Comparison of ENCODE assay signal across 8 cellular contexts in the genomic region with DNA sequence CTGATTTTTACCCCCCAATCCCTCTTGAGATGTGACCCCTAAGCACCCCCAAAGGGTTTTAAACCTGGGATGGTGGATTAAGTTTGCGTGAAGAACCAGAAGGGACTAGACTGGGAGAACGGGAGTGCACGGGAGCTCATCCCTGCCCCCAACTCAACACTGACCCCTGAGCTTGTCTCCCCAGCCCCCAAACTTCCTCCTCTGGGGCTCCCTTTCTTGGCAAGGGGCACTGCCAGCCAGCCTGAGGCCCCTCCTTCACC. TPM values are rescaled to one million over a fixed set of nuclear protein-coding genes. Genes with fewer than 3 reads are reported as not detected.
DNase-seq lines count a peak whose midpoint lies in the region; ATAC-seq and TF ChIP-seq lines count a peak whose summit lies in the region.

No MANE protein-coding gene starts in this region.

- TF ChIP-seq CTCF in Caco-2 (IDR thresholded peaks at IDR 0.05; ENCODE audit: insufficient read depth in 1 of 2, low read depth in 1 of 2, low read length in 1 of 2, severe bottlenecking in 1 of 2, unreplicated experiment in 1 of 2): no peak
- TF ChIP-seq CTCF in LNCaP clone FGC (IDR thresholded peaks at IDR 0.05; ENCODE audit: control insufficient read depth, extremely low read depth, insufficient read depth): no peak
- TF ChIP-seq CTCF in endodermal cell (conservative IDR thresholded peaks at IDR 0.05): no peak
- no peak for TF ChIP-seq CTCF in osteoblast (IDR thresholded peaks at IDR 0.05; ENCODE audit: extremely low read depth, low read depth, low read length)

- peak overlapping the region; percentile 98 for H3K4me2 ChIP-seq in osteoblast (ENCODE audit: insufficient read depth, low read length)

- H3K27me3 Mint-ChIP-seq in Caco-2 (ENCODE audit: insufficient read depth, unreplicated experiment) (no peaks in the 10 kb centered on the region), endodermal cell (ENCODE audit: insufficient read depth) (no peaks in the 10 kb centered on the region)

- H3K4me1 Mint-ChIP-seq in Caco-2 (ENCODE audit: low read depth, unreplicated experiment) (peaks cover 24% of the 10 kb centered on the region), endodermal cell (peaks cover 40% of the 10 kb centered on the region)

- H3K4me3 ChIP-seq in Caco-2 (ENCODE audit: low read depth, low read length): peak overlapping the region; percentile 83
- peak overlapping the region; percentile 97 for H3K4me3 ChIP-seq in LNCaP clone FGC (ENCODE audit: low read depth, low read length)
- H3K4me3 ChIP-seq in endodermal cell (ENCODE audit: low read length): peak overlapping the region; percentile 95
- H3K4me3 ChIP-seq in osteoblast (ENCODE audit: insufficient read depth, low read length): peak overlapping the region; percentile 85

- H3K4me1 ChIP-seq in Caco-2 (peaks cover 24% of the 10 kb centered on the region), endodermal cell (ENCODE audit: control insufficient read depth, insufficient read depth, low read length) (peaks cover 11% of the 10 kb centered on the region), osteoblast (ENCODE audit: insufficient read depth, low read length) (peaks cover 12% of the 10 kb centered on the region)

- BruUV-seq in Caco-2 (replicated peaks; lab: Mats Ljungman, UMichigan): TSS peak; percentile 78

- H3K9me3 Mint-ChIP-seq in Caco-2 (ENCODE audit: unreplicated experiment) (no peaks in the 10 kb centered on the region), endodermal cell (peaks cover 6% of the 10 kb centered on the region)

- H3K4me3 Mint-ChIP-seq in Caco-2 (ENCODE audit: unreplicated experiment) (peak overlapping the region; percentile 100), endodermal cell (peak overlapping the region; percentile 95)

- DNase-seq in Caco-2 (no peak), LNCaP clone FGC (ENCODE audit: low read depth) (no peak), endodermal cell (no peak), osteoblast (ENCODE audit: insufficient read length, low spot score, missing footprints) (no peak), hepatic stellate cell (ENCODE audit: low spot score) (no peak), NCI-H2081 treated with DMSO at 0.1 percent for 48 hours (lab: John Stamatoyannopoulos, UW) (no peak)

- H2AFZ ChIP-seq in osteoblast (ENCODE audit: low read length): peak overlapping the region; percentile 89

- 0% methylated on average over 3 of the region's 3 CpGs; no CpG with 5 or more reads in 1 of the 2 experiments for WGBS in endodermal cell (ENCODE audit: insufficient coverage in 1 of 2, insufficient read length in 1 of 2), 2 experiments

- no peak for ATAC-seq in GM19324 (IDR thresholded peaks at IDR 0.05; ENCODE audit: low FRiP score, unreplicated experiment)
- no peak for ATAC-seq in HG03571 (IDR thresholded peaks at IDR 0.05; ENCODE audit: unreplicated experiment)

- intact Hi-C loops in Caco-2 (cut with micrococcal nuclease; ENCODE audit: unreplicated experiment): loop anchor here (1.0 kb wide), 1 partner anchor 28 kb away; a partner anchor contains a TSS

- H3K27ac ChIP-seq in endodermal cell (ENCODE audit: low read depth, low read length) (peak overlapping the region; percentile 64), osteoblast (ENCODE audit: low read depth, low read length) (peak overlapping the region; percentile 84)

- POLR2A ChIA-PET in Caco-2 (lab: Charles Lee): interaction anchor here (0.6 to 3.0 kb wide), 3 partner anchors 40 to 654 kb away, joined by 5 to 27 read pairs (median 6); a partner anchor contains a TSS

- H3K36me3 Mint-ChIP-seq in Caco-2 (ENCODE audit: insufficient read depth, unreplicated experiment): peaks cover 50% of the 10 kb centered on the region
- H3K36me3 Mint-ChIP-seq in endodermal cell (ENCODE audit: low read depth): peaks cover 18% of the 10 kb centered on the region

- H3K9ac ChIP-seq in endodermal cell (ENCODE audit: extremely low read depth, low read length, poor library complexity, severe bottlenecking): peak overlapping the region; percentile 93

- CTCF ChIA-PET in Caco-2 (lab: Charles Lee): interaction anchor here (0.5 to 1.6 kb wide), 3 partner anchors 35 to 264 kb away, joined by 4 to 16 read pairs (median 5); a partner anchor contains a TSS

- H4K20me1 ChIP-seq in osteoblast (ENCODE audit: insufficient read depth, low read length): no peaks in the 10 kb centered on the region

- H3K9me3 ChIP-seq in Caco-2 (no peaks in the 10 kb centered on the region), endodermal cell (ENCODE audit: control insufficient read depth, low read length) (no peaks in the 10 kb centered on the region), osteoblast (ENCODE audit: low read depth, low read length) (no peaks in the 10 kb centered on the region)

- H3K27ac Mint-ChIP-seq in Caco-2 (ENCODE audit: unreplicated experiment) (peak overlapping the region; percentile 99), endodermal cell (peak overlapping the region; percentile 98)

- peaks cover 18% of the 10 kb centered on the region for H3K79me2 ChIP-seq in osteoblast (ENCODE audit: insufficient read depth, low read length)

- no peaks in the 10 kb centered on the region for H3K27me3 ChIP-seq in Caco-2 (replicated peaks; ENCODE audit: control insufficient read depth, insufficient read depth, low read length)
- H3K27me3 ChIP-seq in endodermal cell (ENCODE audit: control insufficient read depth, insufficient read depth, low read length, poor library complexity, severe bottlenecking): no peaks in the 10 kb centered on the region
- no peaks in the 10 kb centered on the region for H3K27me3 ChIP-seq in osteoblast (ENCODE audit: insufficient read depth, low read length)

- H3K36me3 ChIP-seq in Caco-2 (ENCODE audit: control insufficient read depth, insufficient read depth, low read length): no peaks in the 10 kb centered on the region
- peaks cover 5% of the 10 kb centered on the region for H3K36me3 ChIP-seq in endodermal cell (ENCODE audit: control insufficient read depth, insufficient read depth, low read length)
- no peaks in the 10 kb centered on the region for H3K36me3 ChIP-seq in osteoblast (ENCODE audit: insufficient read depth, low read length)

RNA-seq across cellular contexts. Expression of a gene that starts 5.0 kb away (rescaled TPM):
- total RNA-seq in Caco-2 (2022): 710 and 745 TPM in 2 replicates
- total RNA-seq in endodermal cell: 100 to 1,000 TPM; 762 to 795 TPM
- 715 TPM for polyA plus RNA-seq in endodermal cell (2013, experiment 1 of 2)
- 707 TPM for polyA plus RNA-seq in endodermal cell (2013, experiment 2 of 2)
- 365 and 397 TPM in 2 replicates for total RNA-seq in osteoblast

RNA-seq across cellular contexts. Expression of a gene that starts 18.3 kb away (rescaled TPM):
- 1.6 and 2.1 TPM in 2 replicates for total RNA-seq in Caco-2 (2022)
- 10 to 100 TPM; 26.0 to 27.2 TPM for total RNA-seq in endodermal cell
- polyA plus RNA-seq in endodermal cell (2013, experiment 1 of 2): 17.5 TPM
- polyA plus RNA-seq in endodermal cell (2013, experiment 2 of 2): 17.8 TPM
- total RNA-seq in osteoblast: 3.5 and 4.3 TPM in 2 replicates

RNA-seq across cellular contexts. Expression of a gene that starts 27.3 kb away (rescaled TPM):
- total RNA-seq in Caco-2 (2022): 80.2 and 80.8 TPM in 2 replicates
- 100 to 1,000 TPM in 1 of 2 donors, 10 to 100 TPM in 1; 87.8 to 119 TPM for total RNA-seq in endodermal cell
- 83.9 TPM for polyA plus RNA-seq in endodermal cell (2013, experiment 1 of 2)
- 77.9 TPM for polyA plus RNA-seq in endodermal cell (2013, experiment 2 of 2)
- total RNA-seq in osteoblast: 51.3 and 52.1 TPM in 2 replicates

RNA-seq across cellular contexts. Expression of a gene that starts 39.9 kb away (rescaled TPM):
- total RNA-seq in Caco-2 (2022) (71.0 and 73.7 TPM in 2 replicates), endodermal cell (10 to 100 TPM; 50.5 to 59.6 TPM), osteoblast (32.7 and 35.1 TPM in 2 replicates)
- polyA plus RNA-seq in endodermal cell (2013, experiment 1 of 2): 27.6 TPM
- polyA plus RNA-seq in endodermal cell (2013, experiment 2 of 2): 26.7 TPM
